Comparison of ENCODE assay signal across 1 cellular context in the genomic region with DNA sequence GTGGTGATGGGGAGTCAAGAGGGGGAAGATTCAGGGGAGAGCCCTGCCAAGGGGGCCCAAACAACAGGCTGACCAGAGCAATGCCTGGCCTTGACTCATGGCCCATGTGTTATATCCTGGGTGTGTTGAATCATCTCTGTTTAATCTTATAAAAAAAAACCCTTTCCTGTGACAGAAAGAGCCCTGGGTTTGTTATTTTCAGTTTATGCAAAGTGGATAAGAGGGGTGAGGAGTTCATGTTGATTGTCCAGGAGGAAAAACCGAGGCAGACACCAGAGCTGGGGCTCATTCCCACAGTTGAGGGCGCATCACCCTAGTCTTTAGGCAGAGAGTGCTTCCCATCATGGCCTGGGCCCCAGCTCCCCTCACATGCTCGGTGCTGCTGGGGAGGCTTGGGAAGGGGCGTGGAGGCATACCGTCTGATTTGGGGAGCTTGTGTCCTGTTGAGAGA.
TF ChIP-seq lines count a peak whose summit lies in the region.

No MANE protein-coding gene starts in this region.

TF ChIP-seq in WTC11, 78 proteins besides CTCF, POLR2A, EP300 and RAD21 (continued from another document):
- TF ChIP-seq, protein P1, sequence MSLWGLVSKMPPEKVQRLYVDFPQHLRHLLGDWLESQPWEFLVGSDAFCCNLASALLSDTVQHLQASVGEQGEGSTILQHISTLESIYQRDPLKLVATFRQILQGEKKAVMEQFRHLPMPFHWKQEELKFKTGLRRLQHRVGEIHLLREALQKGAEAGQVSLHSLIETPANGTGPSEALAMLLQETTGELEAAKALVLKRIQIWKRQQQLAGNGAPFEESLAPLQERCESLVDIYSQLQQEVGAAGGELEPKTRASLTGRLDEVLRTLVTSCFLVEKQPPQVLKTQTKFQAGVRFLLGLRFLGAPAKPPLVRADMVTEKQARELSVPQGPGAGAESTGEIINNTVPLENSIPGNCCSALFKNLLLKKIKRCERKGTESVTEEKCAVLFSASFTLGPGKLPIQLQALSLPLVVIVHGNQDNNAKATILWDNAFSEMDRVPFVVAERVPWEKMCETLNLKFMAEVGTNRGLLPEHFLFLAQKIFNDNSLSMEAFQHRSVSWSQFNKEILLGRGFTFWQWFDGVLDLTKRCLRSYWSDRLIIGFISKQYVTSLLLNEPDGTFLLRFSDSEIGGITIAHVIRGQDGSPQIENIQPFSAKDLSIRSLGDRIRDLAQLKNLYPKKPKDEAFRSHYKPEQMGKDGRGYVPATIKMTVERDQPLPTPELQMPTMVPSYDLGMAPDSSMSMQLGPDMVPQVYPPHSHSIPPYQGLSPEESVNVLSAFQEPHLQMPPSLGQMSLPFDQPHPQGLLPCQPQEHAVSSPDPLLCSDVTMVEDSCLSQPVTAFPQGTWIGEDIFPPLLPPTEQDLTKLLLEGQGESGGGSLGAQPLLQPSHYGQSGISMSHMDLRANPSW (CRISPR knock-in tag; conservative IDR thresholded peaks at IDR 0.05; ENCODE audit: low read depth): no peak
- TF ChIP-seq, protein P2, sequence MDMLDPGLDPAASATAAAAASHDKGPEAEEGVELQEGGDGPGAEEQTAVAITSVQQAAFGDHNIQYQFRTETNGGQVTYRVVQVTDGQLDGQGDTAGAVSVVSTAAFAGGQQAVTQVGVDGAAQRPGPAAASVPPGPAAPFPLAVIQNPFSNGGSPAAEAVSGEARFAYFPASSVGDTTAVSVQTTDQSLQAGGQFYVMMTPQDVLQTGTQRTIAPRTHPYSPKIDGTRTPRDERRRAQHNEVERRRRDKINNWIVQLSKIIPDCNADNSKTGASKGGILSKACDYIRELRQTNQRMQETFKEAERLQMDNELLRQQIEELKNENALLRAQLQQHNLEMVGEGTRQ (CRISPR knock-in tag; IDR thresholded peaks at IDR 0.05): no peak
- TF ChIP-seq SOX15 (CRISPR knock-in tag; IDR thresholded peaks at IDR 0.05) (no peak), IRF2 (CRISPR knock-in tag; IDR thresholded peaks at IDR 0.05; ENCODE audit: borderline replicate concordance, low read depth) (no peak)
- TF ChIP-seq, protein P3, sequence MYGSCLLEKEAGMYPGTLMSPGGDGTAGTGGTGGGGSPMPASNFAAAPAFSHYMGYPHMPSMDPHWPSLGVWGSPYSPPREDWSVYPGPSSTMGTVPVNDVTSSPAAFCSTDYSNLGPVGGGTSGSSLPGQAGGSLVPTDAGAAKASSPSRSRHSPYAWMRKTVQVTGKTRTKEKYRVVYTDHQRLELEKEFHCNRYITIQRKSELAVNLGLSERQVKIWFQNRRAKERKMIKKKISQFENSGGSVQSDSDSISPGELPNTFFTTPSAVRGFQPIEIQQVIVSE (CRISPR knock-in tag; IDR thresholded peaks at IDR 0.05; ENCODE audit: borderline replicate concordance): no peak
